8 cellular contexts compared by ENCODE assay signal in genomic region chr11:133699071-133699470, GRCh38.
"Had no signal": no experiment of that assay in that cellular context is flagged by ENCODE, and none has a peak within 500 bp of the region (broad histone marks: within the 10 kb centered on the region; RNA-seq: fewer than 3 reads in every experiment).

No MANE protein-coding gene starts in this region.

- ATAC-seq: GM23338, HCT116 had no signal

- H3K4me3 ChIP-seq: GM23248, GM23338, HAP-1 had no signal

- H3K4me1 ChIP-seq: HAP-1 had no signal

- H3K36me3 ChIP-seq: HAP-1 had no signal

- H3K9me3 ChIP-seq: HAP-1 had no signal

- H3K27ac ChIP-seq: GM23248 had no signal

- DNase-seq: GM23248, GOT3, H7, HCEC 1CT, HFFc6 had no signal
